ENCODE assay signal across 8 cellular contexts in the genomic region with DNA sequence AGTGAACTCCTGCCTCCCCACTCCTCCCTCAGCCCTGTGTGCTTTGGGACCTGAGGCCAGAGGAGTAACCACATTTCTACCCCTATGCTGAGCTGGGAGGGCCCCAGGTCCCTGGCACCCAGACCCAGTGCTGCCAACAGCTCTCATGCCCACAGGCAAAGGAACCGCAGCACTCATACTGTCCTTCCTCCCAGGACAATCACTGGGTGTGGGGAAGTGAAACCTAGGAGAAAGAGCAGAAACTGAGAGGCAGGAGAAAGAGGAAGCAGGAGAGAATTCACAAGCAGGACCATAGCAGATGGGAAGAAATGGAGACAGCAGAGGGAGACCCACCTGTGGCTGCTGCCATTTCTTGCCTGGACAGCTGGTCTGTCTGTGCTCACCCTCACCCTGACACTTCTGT. TPM values are rescaled to one million over a fixed set of nuclear protein-coding genes. Genes with fewer than 3 reads are reported as not detected.
DNase-seq lines count a peak whose midpoint lies in the region; ATAC-seq and FAIRE-seq lines count a peak whose summit lies in the region.
"Had no signal": no experiment of that assay in that cellular context is flagged by ENCODE, and none has a peak within 500 bp of the region (broad histone marks: within the 10 kb centered on the region; RNA-seq: fewer than 3 reads in every experiment).

No MANE protein-coding gene starts in this region.

- H3K36me3 Mint-ChIP-seq in effector memory CD8-positive, alpha-beta T cell (ENCODE audit: insufficient read depth): peaks cover 100% of the 10 kb centered on the region

- H3K27ac Mint-ChIP-seq in effector memory CD8-positive, alpha-beta T cell: peak overlapping the region; percentile 97 to 98

- H3K27me3 Mint-ChIP-seq in effector memory CD8-positive, alpha-beta T cell: no peaks in the 10 kb centered on the region

- ATAC-seq in GM21737 (IDR thresholded peaks at IDR 0.05; ENCODE audit: unreplicated experiment): peak; percentile 6
- ATAC-seq in effector memory CD8-positive, alpha-beta T cell (replicated peaks): no peak

- DNase-seq in NOMO-1 treated with dmso at 0.1 percent for 144 hours (lab: John Stamatoyannopoulos, UW; ENCODE audit: unreplicated experiment): peak; percentile 89
- no peak for DNase-seq in effector memory CD8-positive, alpha-beta T cell
- DNase-seq in pons (ENCODE audit: low spot score): peak; percentile 84
- DNase-seq in central memory CD4-positive, alpha-beta T cell: no peak
- no peak for DNase-seq in dermis blood vessel endothelial cell
- no peak for DNase-seq in HTR-8/SVneo (ENCODE audit: insufficient read length, low spot score)
- DNase-seq: SW 1271 had no signal

- peak overlapping the region; percentile 77 to 78 for H3K4me3 Mint-ChIP-seq in effector memory CD8-positive, alpha-beta T cell

- no peaks in the 10 kb centered on the region for H3K9me3 Mint-ChIP-seq in effector memory CD8-positive, alpha-beta T cell

- peaks cover 65 to 68% of the 10 kb centered on the region in 2 donors for H3K4me1 Mint-ChIP-seq in effector memory CD8-positive, alpha-beta T cell (ENCODE audit: low read depth in 2 of 2)

- no peak for FAIRE-seq in HTR-8/SVneo (lab: Jason Lieb, UNC)

RNA-seq across cellular contexts. Expression of a gene that starts 18.8 kb away (rescaled TPM):
- total RNA-seq in dermis blood vessel endothelial cell: 7.5 and 13.2 TPM in 2 replicates

RNA-seq across cellular contexts. Expression of a gene that starts 24.9 kb away (rescaled TPM):
- total RNA-seq in dermis blood vessel endothelial cell: 19.4 and 74.5 TPM in 2 replicates

RNA-seq across cellular contexts. Expression of a gene that starts 35.1 kb away (rescaled TPM):
- total RNA-seq in dermis blood vessel endothelial cell: 6.8 and 7.9 TPM in 2 replicates

RNA-seq across cellular contexts. Expression of a gene that starts 47.5 kb away (rescaled TPM):
- 4.7 and 9.2 TPM in 2 replicates for total RNA-seq in dermis blood vessel endothelial cell

Comparison
In these comparisons a context has a peak if more than half of its experiments do, and no peak if none do; other contexts are left out.
1. DNase-seq: peak in NOMO-1 treated with dmso at 0.1 percent for 144 hours (single experiment) and pons (single experiment); none in effector memory CD8-positive, alpha-beta T cell (0 of 3), central memory CD4-positive, alpha-beta T cell (single experiment), dermis blood vessel endothelial cell (single experiment) and HTR-8/SVneo (single experiment).